In genomic region chr21:41578083-41578482, GRCh38 we compare ENCODE assay signal across 15 cellular contexts.
DNase-seq lines count a peak whose midpoint lies in the region; ATAC-seq, FAIRE-seq and TF ChIP-seq lines count a peak whose summit lies in the region.
"Had no signal": no experiment of that assay in that cellular context is flagged by ENCODE, and none has a peak within 500 bp of the region (broad histone marks: within the 10 kb centered on the region; RNA-seq: fewer than 3 reads in every experiment).

No MANE protein-coding gene starts in this region.

- WGBS in H1 (ENCODE audit: extremely low coverage in 1 of 2, insufficient coverage in 1 of 2, insufficient read length in 1 of 2, insufficient replicate concordance in 2 of 2, low coverage in 1 of 2, low lambda C conversion rate in 2 of 2, missing lambda C conversion rate in 1 of 2), 2 experiments: 92% methylated on average over 1 of the region's 1 CpG; no CpG with 5 or more reads in 1 of the 2 experiments
- WGBS in small intestine, 3 donors: 90 to 95% (median 90%) methylated on average over 1 of the region's 1 CpG

- H3K79me1 ChIP-seq in H1 (ENCODE audit: low read depth, low read length): no peaks in the 10 kb centered on the region

- H3K36me3 Mint-ChIP-seq in WTC11: peaks cover 28% of the 10 kb centered on the region
- H3K36me3 Mint-ChIP-seq: CD14-positive monocyte; CD8-positive, alpha-beta T cell had no signal

- ATAC-seq in WTC11 (no peak), HG02981 (IDR thresholded peaks at IDR 0.05; ENCODE audit: unreplicated experiment) (no peak)
- ATAC-seq: A549; CD8-positive, alpha-beta T cell; HCT116 had no signal

- no peak overlapping the region for H2AFZ ChIP-seq in H1 (ENCODE audit: low read length)

- CTCF ChIA-PET in HEK293 (lab: Yijun Ruan, JAX) (interaction anchor here (0.7 kb wide), 1 partner anchor 67 kb away, joined by 5 read pairs; no protein-coding TSS in a partner anchor), WTC11 (lab: Charles Lee) (no interaction called here), H1 (lab: Charles Lee; ENCODE audit: partially characterized antibody) (interaction anchor here (2.1 kb wide), 1 partner anchor 295 kb away, joined by 5 read pairs; no protein-coding TSS in a partner anchor)

- H3K4ac ChIP-seq in H1 (replicated peaks; ENCODE audit: insufficient read length, low read depth, low read length): no peak overlapping the region

- POLR2A ChIA-PET in HEK293 (lab: Yijun Ruan, JAX) (no interaction called here), WTC11 (lab: Charles Lee) (no interaction called here), H1 (lab: Charles Lee; ENCODE audit: partially characterized antibody) (no interaction called here)

- H3K56ac ChIP-seq in H1 (replicated peaks; ENCODE audit: insufficient read length, low read depth, low read length): no peak overlapping the region

- TF ChIP-seq CTCF in HEK293 (tag by site-specific recombination; IDR thresholded peaks at IDR 0.05) (no peak), WTC11 (IDR thresholded peaks at IDR 0.05) (no peak), H1 (IDR thresholded peaks at IDR 0.05; ENCODE audit: control extremely low read depth in 1 of 3, insufficient read depth in 1 of 3, low read depth in 1 of 3, low read length in 3 of 3) (no peak)

- H3K27me3 Mint-ChIP-seq in WTC11 (ENCODE audit: low read depth): peaks cover 12% of the 10 kb centered on the region

- no peaks in the 10 kb centered on the region for H3K4me1 ChIP-seq in HEK293 (ENCODE audit: control insufficient read depth, insufficient read depth, low read length)
- peaks cover 0 to 2% (median 0%) of the 10 kb centered on the region in 4 experiments; a peak in 1 of 7 replicates for H3K4me1 ChIP-seq in H1 (replicated peaks in 1 of 4; ENCODE audit: control insufficient read depth in 3 of 4, insufficient read depth in 4 of 4, low read length in 3 of 4)
- peaks cover 0 to 8% of the 10 kb centered on the region in 2 donors for H3K4me1 ChIP-seq in small intestine (ENCODE audit: control insufficient read depth in 2 of 2, insufficient read depth in 1 of 2, low read depth in 1 of 2, low read length in 1 of 2)
- H3K4me1 ChIP-seq in HAP-1: no peaks in the 10 kb centered on the region

- no peak for DNase-seq in WTC11 (ENCODE audit: low spot score)
- DNase-seq in H1 (ENCODE audit: low read depth in 1 of 2, low spot score in 2 of 2): no peak
- no peak for DNase-seq in small intestine
- DNase-seq in HAP-1 (ENCODE audit: low spot score in 2 of 2): no peak
- DNase-seq in amygdala (lab: John Stamatoyannopoulos, UW): no peak
- DNase-seq: Caco-2; CD8-positive, alpha-beta T cell; DND-41; GDM1 had no signal

- no peak overlapping the region for H2BK15ac ChIP-seq in H1 (ENCODE audit: low read length)

- no peak overlapping the region for H3K27ac Mint-ChIP-seq in WTC11
- H3K27ac Mint-ChIP-seq: CD14-positive monocyte; CD8-positive, alpha-beta T cell had no signal

- H3K36me3 ChIP-seq in HEK293 (ENCODE audit: control insufficient read depth in 2 of 2, insufficient read depth in 1 of 2, low read length in 2 of 2): no peaks in the 10 kb centered on the region
- H3K36me3 ChIP-seq in H1 (ENCODE audit: control insufficient read depth in 2 of 4, insufficient read depth in 4 of 4, low read length in 3 of 4): no peaks in the 10 kb centered on the region
- no peaks in the 10 kb centered on the region for H3K36me3 ChIP-seq in small intestine (ENCODE audit: control insufficient read depth in 2 of 2, insufficient read depth in 2 of 2, low read length in 2 of 2)
- H3K36me3 ChIP-seq in HAP-1 (replicated peaks): no peaks in the 10 kb centered on the region

- in situ Hi-C loops in HAP-1 (cut with MboI; ENCODE audit: low sequenced_read_pairs): no loop called here

- H3K4me2 ChIP-seq in H1 (ENCODE audit: insufficient read depth in 1 of 2, low read depth in 2 of 2, low read length in 2 of 2): no peak overlapping the region
- H3K4me2 ChIP-seq: A549 had no signal

- H3K4me1 Mint-ChIP-seq in WTC11: no peaks in the 10 kb centered on the region; the same call in none of the 2 replicates
- H3K4me1 Mint-ChIP-seq: CD14-positive monocyte had no signal

- H3K27me3 ChIP-seq in H1 (replicated peaks in 1 of 4; ENCODE audit: control insufficient read depth in 3 of 4, extremely low read depth in 1 of 4, insufficient read depth in 3 of 4, low read length in 3 of 4): no peaks in the 10 kb centered on the region
- H3K27me3 ChIP-seq in small intestine (ENCODE audit: control insufficient read depth in 2 of 2, insufficient read depth in 2 of 2, low read length in 2 of 2): no peaks in the 10 kb centered on the region
- H3K27me3 ChIP-seq in HAP-1 (ENCODE audit: low read depth): no peaks in the 10 kb centered on the region

- H3K4me3 ChIP-seq in HEK293 (ENCODE audit: low read depth, low read length) (no peak overlapping the region), H1 (ENCODE audit: extremely low read depth in 1 of 4, insufficient read depth in 2 of 4, low read depth in 3 of 4, low read length in 4 of 4) (no peak overlapping the region), small intestine (ENCODE audit: low read depth in 1 of 2, low read length in 2 of 2) (no peak overlapping the region), HAP-1 (no peak overlapping the region)
- H3K4me3 ChIP-seq: A549 had no signal

- H3K4me3 Mint-ChIP-seq in WTC11: no peak overlapping the region
- H3K4me3 Mint-ChIP-seq: CD14-positive monocyte; CD8-positive, alpha-beta T cell had no signal

- H3K9ac ChIP-seq in H1 (replicated peaks in 1 of 4; ENCODE audit: extremely low read depth in 1 of 4, low read depth in 3 of 4, low read length in 3 of 4): no peak overlapping the region

- TF ChIP-seq RAD21 in H1 (IDR thresholded peaks at IDR 0.05 in 1 of 2, conservative IDR thresholded peaks at IDR 0.05 in 1 of 2; ENCODE audit: low read depth in 2 of 2, low read length in 2 of 2): no peak

- H3K27ac ChIP-seq in HEK293 (ENCODE audit: extremely low read depth, low read depth, low read length) (no peak overlapping the region), H1 (ENCODE audit: low read depth, low read length) (no peak overlapping the region), small intestine (ENCODE audit: low read depth in 1 of 2, low read length in 1 of 2) (peak overlapping the region; percentile 76 to 83)
- H3K27ac ChIP-seq: A549 had no signal

- TF ChIP-seq EP300 in H1 (IDR thresholded peaks at IDR 0.05; ENCODE audit: borderline replicate concordance in 1 of 2, low read depth in 2 of 2, low read length in 2 of 2): no peak

- peaks cover 62% of the 10 kb centered on the region for H3K9me3 Mint-ChIP-seq in WTC11

- H3K14ac ChIP-seq in H1 (ENCODE audit: insufficient read length): no peak overlapping the region

- no peaks in the 10 kb centered on the region for H4K20me1 ChIP-seq in H1 (replicated peaks in 1 of 2; ENCODE audit: control insufficient read depth in 1 of 2, insufficient read depth in 2 of 2, low read length in 2 of 2)

- H2BK20ac ChIP-seq in H1 (ENCODE audit: low read length): no peak overlapping the region

- TF ChIP-seq POLR2A in H1 (IDR thresholded peaks at IDR 0.05; ENCODE audit: control extremely low read depth in 1 of 2, low read depth in 2 of 2, low read length in 2 of 2): no peak

- FAIRE-seq in H1 (lab: Jason Lieb, UNC): no peak
- FAIRE-seq in small intestine (lab: Jason Lieb, UNC): no peak
- FAIRE-seq: A549, GM19239 had no signal

- H2AK5ac ChIP-seq in H1 (ENCODE audit: low read depth, low read length): no peak overlapping the region

- no peak overlapping the region for H2BK120ac ChIP-seq in H1 (replicated peaks; ENCODE audit: low read depth, low read length)

- no peaks in the 10 kb centered on the region for H3K79me2 ChIP-seq in H1 (ENCODE audit: control insufficient read depth in 1 of 2, insufficient read depth in 2 of 2, low read length in 2 of 2)

- H4K5ac ChIP-seq in H1 (ENCODE audit: insufficient read length, low read depth, low read length): no peak overlapping the region

- no peak overlapping the region for H2BK5ac ChIP-seq in H1 (ENCODE audit: low read depth, low read length)

- no peaks in the 10 kb centered on the region for H3K9me3 ChIP-seq in HEK293 (ENCODE audit: control insufficient read depth, insufficient read depth, low read depth, low read length)
- H3K9me3 ChIP-seq in H1 (ENCODE audit: insufficient read depth in 2 of 2, low read depth in 1 of 2, low read length in 1 of 2): peaks cover 5 to 15% of the 10 kb centered on the region in 2 experiments; a peak in 3 of 4 replicates
- no peaks in the 10 kb centered on the region for H3K9me3 ChIP-seq in small intestine (ENCODE audit: control insufficient read depth, low read depth)
- no peaks in the 10 kb centered on the region for H3K9me3 ChIP-seq in HAP-1

- H4K8ac ChIP-seq in H1 (ENCODE audit: extremely low read depth, insufficient read depth, low read length): no peak overlapping the region

- H3K18ac ChIP-seq in H1 (ENCODE audit: extremely low read depth, low read length): no peak overlapping the region

- no peak overlapping the region for H4K91ac ChIP-seq in H1 (replicated peaks; ENCODE audit: insufficient read length, low read length)

- H3K23ac ChIP-seq in H1 (ENCODE audit: insufficient read length): no peak overlapping the region

- H3K23me2 ChIP-seq in H1 (ENCODE audit: low read depth, low read length): no peaks in the 10 kb centered on the region

- H2BK12ac ChIP-seq in H1 (ENCODE audit: low read depth, low read length): no peak overlapping the region

TF ChIP-seq in H1, 55 proteins besides CTCF, POLR2A, EP300 and RAD21:
- TF ChIP-seq KDM1A (IDR thresholded peaks at IDR 0.05; ENCODE audit: borderline replicate concordance, low read length) (peak; percentile 34; the same call in 1 of the 2 replicates), RFX5 (IDR thresholded peaks at IDR 0.05; ENCODE audit: borderline replicate concordance, low read depth, low read length) (no peak)
TF ChIP-seq in H1: peak in this region for 1.

Comparison
In these comparisons a context has a peak if more than half of its experiments do, and no peak if none do; other contexts are left out.
1. H3K27ac ChIP-seq: peak in small intestine (2 of 2); none in HEK293 (single experiment) and H1 (single experiment).